In the genomic region with DNA sequence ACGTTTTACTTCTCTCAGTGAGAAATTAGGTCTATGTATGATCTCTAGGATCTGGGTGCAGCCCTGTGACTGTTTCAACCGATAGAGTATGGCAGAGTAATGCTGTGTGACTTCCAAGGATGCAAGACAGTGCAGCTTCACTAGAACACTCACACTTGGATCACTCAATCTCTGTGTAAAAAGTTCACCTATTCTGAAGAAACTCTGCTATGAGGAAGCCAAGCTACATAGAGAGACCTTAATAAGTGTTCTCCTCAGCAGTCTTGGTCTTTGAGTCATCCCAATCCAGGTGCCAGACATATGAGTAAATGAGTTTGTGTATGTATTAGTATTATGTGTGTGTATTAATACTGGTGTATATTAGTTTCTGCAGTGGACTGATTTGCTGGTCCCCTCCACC, we compare ENCODE assay signal across 19 cellular contexts.
DNase-seq lines count a peak whose midpoint lies in the region; ATAC-seq, FAIRE-seq and TF ChIP-seq lines count a peak whose summit lies in the region.
"Had no signal": no experiment of that assay in that cellular context is flagged by ENCODE, and none has a peak within 500 bp of the region (broad histone marks: within the 10 kb centered on the region; RNA-seq: fewer than 3 reads in every experiment).

No MANE protein-coding gene starts in this region.

- H3K36me3 Mint-ChIP-seq in astrocyte (ENCODE audit: low read depth, unreplicated experiment) = no peaks in the 10 kb centered on the region
- H3K36me3 Mint-ChIP-seq: CD4-positive, CD25-positive, alpha-beta regulatory T cell had no signal

- no peak overlapping the region for H3K4me3 ChIP-seq in astrocyte (ENCODE audit: insufficient read depth, low read depth, low read length)
- no peak overlapping the region for H3K4me3 ChIP-seq in trophoblast cell (ENCODE audit: low read depth, low read length)
- H3K4me3 ChIP-seq: BLaER1 treated with 17β-estradiol and CSF1 and Interleukin-3, amounts not matched to agents 10 nM and 100 nM; GM23338 had no signal

- H2AFZ ChIP-seq in astrocyte (ENCODE audit: low read depth, low read length) (no peak overlapping the region), trophoblast cell (ENCODE audit: insufficient read depth, low read length, poor library complexity) (no peak overlapping the region)
- H2AFZ ChIP-seq: GM23338 had no signal

- no peaks in the 10 kb centered on the region for H4K20me1 ChIP-seq in astrocyte (ENCODE audit: insufficient read depth, low read length)
- H4K20me1 ChIP-seq: BLaER1 treated with 17β-estradiol and CSF1 and Interleukin-3, amounts not matched to agents 10 nM and 100 nM had no signal

- H4K91ac ChIP-seq in trophoblast cell (ENCODE audit: low read depth, low read length) = no peak overlapping the region

- no peak overlapping the region for H2AK5ac ChIP-seq in trophoblast cell (ENCODE audit: low read length)

- H3K79me1 ChIP-seq in trophoblast cell (ENCODE audit: low read length) = no peaks in the 10 kb centered on the region

- H3K9ac ChIP-seq in astrocyte (ENCODE audit: low read length) (no peak overlapping the region), trophoblast cell (ENCODE audit: low read length) (no peak overlapping the region)
- H3K9ac ChIP-seq: BLaER1 treated with 17β-estradiol and CSF1 and Interleukin-3, amounts not matched to agents 10 nM and 100 nM had no signal

- no peak for FAIRE-seq in astrocyte (lab: Jason Lieb, UNC)
- FAIRE-seq: D721Med, G401.6, GM12891 had no signal

- H3K9me3 ChIP-seq in astrocyte (ENCODE audit: insufficient read depth, low read depth, low read length) = peaks cover 2% of the 10 kb centered on the region
- no peaks in the 10 kb centered on the region for H3K9me3 ChIP-seq in trophoblast cell (ENCODE audit: insufficient read depth, low read depth, low read length)
- H3K9me3 ChIP-seq: BLaER1 treated with 17β-estradiol and CSF1 and Interleukin-3, amounts not matched to agents 10 nM and 100 nM had no signal

- no peak overlapping the region for H3K4me2 ChIP-seq in astrocyte (ENCODE audit: low read length)
- H3K4me2 ChIP-seq in trophoblast cell (ENCODE audit: low read length) = no peak overlapping the region
- H3K4me2 ChIP-seq: BLaER1 treated with 17β-estradiol and CSF1 and Interleukin-3, amounts not matched to agents 10 nM and 100 nM; GM23338 had no signal

- H3K23ac ChIP-seq in trophoblast cell (ENCODE audit: low read length) = no peak overlapping the region

- no peak overlapping the region for H3K27ac Mint-ChIP-seq in astrocyte (ENCODE audit: unreplicated experiment)
- H3K27ac Mint-ChIP-seq: CD4-positive, CD25-positive, alpha-beta regulatory T cell; GM23338 had no signal

- WGBS in trophoblast cell (ENCODE audit: extremely low coverage, insufficient coverage, insufficient read length) = no CpG with 5 or more reads among the region's 2 CpGs

- H3K9me3 Mint-ChIP-seq in astrocyte (ENCODE audit: unreplicated experiment) = peaks cover 2% of the 10 kb centered on the region
- H3K9me3 Mint-ChIP-seq: GM23338 had no signal

- H3K18ac ChIP-seq in trophoblast cell (ENCODE audit: low read length) = no peak overlapping the region

- no peak overlapping the region for H3K4ac ChIP-seq in trophoblast cell (ENCODE audit: low read depth, low read length)

- H3K79me2 ChIP-seq in astrocyte (ENCODE audit: insufficient read depth, low read length) = no peaks in the 10 kb centered on the region
- H3K79me2 ChIP-seq in trophoblast cell (ENCODE audit: control insufficient read depth, insufficient read depth, low read length, poor library complexity) = no peaks in the 10 kb centered on the region

- H4K8ac ChIP-seq in trophoblast cell (ENCODE audit: low read depth, low read length) = no peak overlapping the region

- H4K12ac ChIP-seq in trophoblast cell (ENCODE audit: low read depth, low read length) = no peak overlapping the region

- H3K4me1 ChIP-seq in astrocyte (ENCODE audit: insufficient read depth, low read length) (no peaks in the 10 kb centered on the region), trophoblast cell (ENCODE audit: control insufficient read depth in 1 of 2, insufficient read depth in 2 of 2, low read length in 2 of 2) (no peaks in the 10 kb centered on the region)
- H3K4me1 ChIP-seq: BLaER1 treated with 17β-estradiol and CSF1 and Interleukin-3, amounts not matched to agents 10 nM and 100 nM had no signal

- no peak overlapping the region for H3K14ac ChIP-seq in trophoblast cell (ENCODE audit: low read length)

- peak; percentile 29 for DNase-seq in NCI-H226
- DNase-seq in astrocyte (ENCODE audit: low read depth) = peak; percentile 0
- DNase-seq in trophoblast cell = peak; percentile 51 to 80
- DNase-seq in COLO829 (ENCODE audit: low spot score) = no peak
- no peak for DNase-seq in NOMO-1 (lab: John Stamatoyannopoulos, UW; ENCODE audit: unreplicated experiment in 2 of 2)
- DNase-seq: ACHN; CD4-positive, CD25-positive, alpha-beta regulatory T cell; DMS153; DMS79 treated with DMSO at 0.1 percent for 48 hours; EL; H7; IMR-90 had no signal

- no peak overlapping the region for H3K4me3 Mint-ChIP-seq in astrocyte (ENCODE audit: unreplicated experiment)
- H3K4me3 Mint-ChIP-seq: CD4-positive, CD25-positive, alpha-beta regulatory T cell; GM23338 had no signal

- no peaks in the 10 kb centered on the region for H3K27me3 Mint-ChIP-seq in astrocyte (ENCODE audit: low read depth, unreplicated experiment)

- TF ChIP-seq CTCF in astrocyte (IDR thresholded peaks at IDR 0.05; ENCODE audit: insufficient read depth, low read depth, low read length) = no peak

- H2BK12ac ChIP-seq in trophoblast cell (ENCODE audit: low read length) = no peak overlapping the region

- no peak overlapping the region for H3K27ac ChIP-seq in astrocyte (ENCODE audit: low read depth, low read length)
- H3K27ac ChIP-seq in trophoblast cell (ENCODE audit: low read depth, low read length) = no peak overlapping the region
- H3K27ac ChIP-seq: BLaER1 treated with 17β-estradiol and CSF1 and Interleukin-3, amounts not matched to agents 10 nM and 100 nM had no signal

- no peaks in the 10 kb centered on the region for H3K4me1 Mint-ChIP-seq in astrocyte (ENCODE audit: low read depth, unreplicated experiment)
- H3K4me1 Mint-ChIP-seq: CD4-positive, CD25-positive, alpha-beta regulatory T cell; GM23338 had no signal

- no peaks in the 10 kb centered on the region for H3K27me3 ChIP-seq in astrocyte (ENCODE audit: insufficient read depth, low read length)
- no peaks in the 10 kb centered on the region for H3K27me3 ChIP-seq in trophoblast cell (ENCODE audit: insufficient read depth, low read length)
- H3K27me3 ChIP-seq: BLaER1 treated with 17β-estradiol and CSF1 and Interleukin-3, amounts not matched to agents 10 nM and 100 nM had no signal

- H3K36me3 ChIP-seq in astrocyte (ENCODE audit: insufficient read depth, low read length) = no peaks in the 10 kb centered on the region
- no peaks in the 10 kb centered on the region for H3K36me3 ChIP-seq in trophoblast cell (ENCODE audit: control insufficient read depth in 1 of 2, insufficient read depth in 2 of 2, low read length in 2 of 2)
- H3K36me3 ChIP-seq: BLaER1 treated with 17β-estradiol and CSF1 and Interleukin-3, amounts not matched to agents 10 nM and 100 nM had no signal

- no peak overlapping the region for H2BK5ac ChIP-seq in trophoblast cell (ENCODE audit: low read depth, low read length, poor library complexity)

- H2BK120ac ChIP-seq in trophoblast cell (ENCODE audit: insufficient read depth, low read length, poor library complexity) = no peak overlapping the region

- ATAC-seq in esophagus mucosa (peak; percentile 90), SK-N-SH treated with all-trans-retinoic acid at 6 μM for 48 hours (no peak)
- ATAC-seq: GM23338 had no signal

TF ChIP-seq in SK-N-SH treated with all-trans-retinoic acid at 6 μM for 48 hours, 23 proteins besides CTCF, POLR2A, EP300 and RAD21 (continues in another document):
- TF ChIP-seq ZNF70 (CRISPR knock-in tag; IDR thresholded peaks at IDR 0.05) (no peak), ESRRG (CRISPR knock-in tag; IDR thresholded peaks at IDR 0.05) (no peak), TCF4 (CRISPR knock-in tag; IDR thresholded peaks at IDR 0.05; ENCODE audit: borderline replicate concordance) (no peak), BACH2 (CRISPR knock-in tag; IDR thresholded peaks at IDR 0.05; ENCODE audit: borderline replicate concordance) (no peak), POU6F1 (CRISPR knock-in tag; IDR thresholded peaks at IDR 0.05; ENCODE audit: borderline replicate concordance, low read depth) (no peak)
- TF ChIP-seq, protein P1, sequence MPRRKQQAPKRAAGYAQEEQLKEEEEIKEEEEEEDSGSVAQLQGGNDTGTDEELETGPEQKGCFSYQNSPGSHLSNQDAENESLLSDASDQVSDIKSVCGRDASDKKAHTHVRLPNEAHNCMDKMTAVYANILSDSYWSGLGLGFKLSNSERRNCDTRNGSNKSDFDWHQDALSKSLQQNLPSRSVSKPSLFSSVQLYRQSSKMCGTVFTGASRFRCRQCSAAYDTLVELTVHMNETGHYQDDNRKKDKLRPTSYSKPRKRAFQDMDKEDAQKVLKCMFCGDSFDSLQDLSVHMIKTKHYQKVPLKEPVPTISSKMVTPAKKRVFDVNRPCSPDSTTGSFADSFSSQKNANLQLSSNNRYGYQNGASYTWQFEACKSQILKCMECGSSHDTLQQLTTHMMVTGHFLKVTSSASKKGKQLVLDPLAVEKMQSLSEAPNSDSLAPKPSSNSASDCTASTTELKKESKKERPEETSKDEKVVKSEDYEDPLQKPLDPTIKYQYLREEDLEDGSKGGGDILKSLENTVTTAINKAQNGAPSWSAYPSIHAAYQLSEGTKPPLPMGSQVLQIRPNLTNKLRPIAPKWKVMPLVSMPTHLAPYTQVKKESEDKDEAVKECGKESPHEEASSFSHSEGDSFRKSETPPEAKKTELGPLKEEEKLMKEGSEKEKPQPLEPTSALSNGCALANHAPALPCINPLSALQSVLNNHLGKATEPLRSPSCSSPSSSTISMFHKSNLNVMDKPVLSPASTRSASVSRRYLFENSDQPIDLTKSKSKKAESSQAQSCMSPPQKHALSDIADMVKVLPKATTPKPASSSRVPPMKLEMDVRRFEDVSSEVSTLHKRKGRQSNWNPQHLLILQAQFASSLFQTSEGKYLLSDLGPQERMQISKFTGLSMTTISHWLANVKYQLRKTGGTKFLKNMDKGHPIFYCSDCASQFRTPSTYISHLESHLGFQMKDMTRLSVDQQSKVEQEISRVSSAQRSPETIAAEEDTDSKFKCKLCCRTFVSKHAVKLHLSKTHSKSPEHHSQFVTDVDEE (CRISPR knock-in tag; IDR thresholded peaks at IDR 0.05) = no peak

Comparison
In these comparisons a context has a peak if more than half of its experiments do, and no peak if none do; other contexts are left out.
1. DNase-seq: peak in NCI-H226 (single experiment), astrocyte (single experiment) and trophoblast cell (2 of 2); none in COLO829 (single experiment) and NOMO-1 (0 of 2).